Comparison of ENCODE assay signal across 19 cellular contexts in genomic region chr4:7280906-7281305, GRCh38.
DNase-seq lines count a peak whose midpoint lies in the region; ATAC-seq, FAIRE-seq and TF ChIP-seq lines count a peak whose summit lies in the region.
"Had no signal": no experiment of that assay in that cellular context is flagged by ENCODE, and none has a peak within 500 bp of the region (broad histone marks: within the 10 kb centered on the region; RNA-seq: fewer than 3 reads in every experiment).

No MANE protein-coding gene starts in this region.

- no peaks in the 10 kb centered on the region for H3K4me1 ChIP-seq in HEK293 (ENCODE audit: control insufficient read depth, insufficient read depth, low read length)
- H3K4me1 ChIP-seq in SJCRH30, result peaks cover 9% of the 10 kb centered on the region; the same call in 1 of the 2 replicates
- H3K4me1 ChIP-seq: parathyroid adenoma had no signal

- H3K36me3 ChIP-seq in HEK293 (ENCODE audit: control insufficient read depth in 2 of 2, insufficient read depth in 1 of 2, low read length in 2 of 2) (no peaks in the 10 kb centered on the region), SJCRH30 (no peaks in the 10 kb centered on the region)
- H3K36me3 ChIP-seq: BLaER1 treated with 17β-estradiol and CSF1 and Interleukin-3, amounts not matched to agents 10 nM and 100 nM had no signal

- no peaks in the 10 kb centered on the region; the same call in 1 of the 2 replicates for H3K27me3 ChIP-seq in SJCRH30
- H3K27me3 ChIP-seq: BLaER1 treated with 17β-estradiol and CSF1 and Interleukin-3, amounts not matched to agents 10 nM and 100 nM had no signal

- POLR2A ChIA-PET in HEK293 (lab: Yijun Ruan, JAX), result no interaction called here

- FAIRE-seq in urothelium cell line (lab: Jason Lieb, UNC), result no peak

- TF ChIP-seq CTCF in HEK293 (tag by site-specific recombination; IDR thresholded peaks at IDR 0.05), result no peak

- CTCF ChIA-PET in HEK293 (lab: Yijun Ruan, JAX), result interaction anchor here (0.6 kb wide), 1 partner anchor 1070 kb away, joined by 4 read pairs; no protein-coding TSS in a partner anchor

- ATAC-seq in HG02798 (IDR thresholded peaks at IDR 0.05; ENCODE audit: poor library complexity, unreplicated experiment), result no peak
- ATAC-seq: activated T-cell treated with anti-CD3 and anti-CD28 coated beads, Interleukin-2, amount 50 U/mL, for 72 hours; effector memory CD8-positive, alpha-beta T cell; Panc1; stimulated activated effector memory CD8-positive, alpha-beta T cell treated with anti-CD3 and anti-CD28 coated beads, Interleukin-12 subunit alpha, Interleukin-12 subunit beta, amount 100 ng/mL, for 72 hours had no signal

- DNase-seq in COR-L47 (lab: John Stamatoyannopoulos, UW), result peak; percentile 33
- peak; percentile 33 to 36 for DNase-seq in SJCRH30
- DNase-seq in glomerular visceral epithelial cell (ENCODE audit: extremely low spot score), result peak; percentile 18
- no peak for DNase-seq in urothelium cell line (ENCODE audit: low spot score)
- DNase-seq in amygdala (lab: John Stamatoyannopoulos, UW), result no peak
- DNase-seq in DMS53 treated with DMSO at 0.1 percent for 48 hours (lab: John Stamatoyannopoulos, UW; ENCODE audit: unreplicated experiment), result no peak
- DNase-seq: activated CD4-positive, alpha-beta memory T cell treated with anti-CD3 and anti-CD28 coated beads, Interleukin-2, amount 10 ng/mL, durations not matched to agents 7 days and 5 days; activated T-cell treated with anti-CD3 and anti-CD28 coated beads, Interleukin-2, amount 50 U/mL, for 72 hours; DMS53; effector memory CD8-positive, alpha-beta T cell; KBM-7; NCI-H1436; trophoblast cell had no signal

- no peaks in the 10 kb centered on the region for H3K9me3 ChIP-seq in HEK293 (ENCODE audit: control insufficient read depth, insufficient read depth, low read depth, low read length)
- H3K9me3 ChIP-seq in SJCRH30 (replicated peaks), result no peaks in the 10 kb centered on the region
- H3K9me3 ChIP-seq: BLaER1 treated with 17β-estradiol and CSF1 and Interleukin-3, amounts not matched to agents 10 nM and 100 nM had no signal

- no peak overlapping the region for H3K4me3 ChIP-seq in HEK293 (ENCODE audit: low read depth, low read length)
- no peak overlapping the region for H3K4me3 ChIP-seq in SJCRH30
- H3K4me3 ChIP-seq: BLaER1 treated with 17β-estradiol and CSF1 and Interleukin-3, amounts not matched to agents 10 nM and 100 nM had no signal

- no peak overlapping the region for H3K27ac ChIP-seq in HEK293 (ENCODE audit: extremely low read depth, low read depth, low read length)
- no peak overlapping the region for H3K27ac ChIP-seq in SJCRH30
- H3K27ac ChIP-seq: BLaER1 treated with 17β-estradiol and CSF1 and Interleukin-3, amounts not matched to agents 10 nM and 100 nM; parathyroid adenoma had no signal

TF ChIP-seq in HEK293, 187 proteins besides CTCF, POLR2A, EP300 and RAD21:
- TF ChIP-seq ZBTB8A (tag by site-specific recombination; IDR thresholded peaks at IDR 0.05), result peak; percentile 16; the same call in 1 of the 2 replicates
- no peak for TF ChIP-seq ZNF776 (tag by site-specific recombination; IDR thresholded peaks at IDR 0.05; ENCODE audit: borderline replicate concordance)

Comparison
In these comparisons a context has a peak if more than half of its experiments do, and no peak if none do; other contexts are left out.
1. DNase-seq: peak in COR-L47 (single experiment), SJCRH30 (2 of 2) and glomerular visceral epithelial cell (single experiment); none in urothelium cell line (single experiment), amygdala (0 of 56) and DMS53 treated with DMSO at 0.1 percent for 48 hours (single experiment).